ENCODE assay signal across 8 cellular contexts in the genomic region with DNA sequence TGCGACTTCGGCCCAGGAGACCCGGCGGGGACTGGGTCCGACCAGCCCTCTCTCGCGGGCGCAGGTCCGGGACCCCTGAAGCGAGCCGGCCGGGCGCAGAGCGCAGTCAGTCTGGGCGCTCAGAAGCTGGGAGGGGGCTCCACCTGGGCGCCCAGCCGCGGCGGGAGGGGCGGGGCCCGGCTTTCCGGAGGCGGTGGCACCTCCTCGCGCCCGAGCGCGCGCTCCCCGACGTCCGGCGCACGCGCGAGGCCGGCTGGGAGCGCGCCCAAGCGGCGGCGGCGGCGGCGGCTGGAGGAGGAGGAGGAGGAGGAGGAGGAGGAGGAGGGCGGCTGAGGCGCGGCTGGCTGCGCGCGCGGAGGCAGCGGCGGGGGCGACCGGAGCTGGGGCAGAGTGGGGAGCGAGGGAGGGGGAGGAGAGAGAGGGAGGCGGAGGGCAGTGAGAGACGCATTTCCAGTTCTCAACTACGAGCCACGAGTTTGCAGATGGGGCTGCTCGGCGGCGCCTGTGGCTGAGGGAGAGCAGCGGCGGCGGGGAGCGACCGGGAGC. TPM values are rescaled to one million over a fixed set of nuclear protein-coding genes. Genes with fewer than 3 reads are reported as not detected.
DNase-seq lines count a peak whose midpoint lies in the region; ATAC-seq, FAIRE-seq and TF ChIP-seq lines count a peak whose summit lies in the region.

A gene with protein sequence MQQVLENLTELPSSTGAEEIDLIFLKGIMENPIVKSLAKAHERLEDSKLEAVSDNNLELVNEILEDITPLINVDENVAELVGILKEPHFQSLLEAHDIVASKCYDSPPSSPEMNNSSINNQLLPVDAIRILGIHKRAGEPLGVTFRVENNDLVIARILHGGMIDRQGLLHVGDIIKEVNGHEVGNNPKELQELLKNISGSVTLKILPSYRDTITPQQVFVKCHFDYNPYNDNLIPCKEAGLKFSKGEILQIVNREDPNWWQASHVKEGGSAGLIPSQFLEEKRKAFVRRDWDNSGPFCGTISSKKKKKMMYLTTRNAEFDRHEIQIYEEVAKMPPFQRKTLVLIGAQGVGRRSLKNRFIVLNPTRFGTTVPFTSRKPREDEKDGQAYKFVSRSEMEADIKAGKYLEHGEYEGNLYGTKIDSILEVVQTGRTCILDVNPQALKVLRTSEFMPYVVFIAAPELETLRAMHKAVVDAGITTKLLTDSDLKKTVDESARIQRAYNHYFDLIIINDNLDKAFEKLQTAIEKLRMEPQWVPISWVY (plus strand): TSS at position 445 of the 546 bp plus-strand sequence. CDS start 50,216 bp downstream, outside the sequence.

- peak; percentile 42 for ATAC-seq in HG02852 (IDR thresholded peaks at IDR 0.05; ENCODE audit: unreplicated experiment)

- peak within 1 kb of the TSS; percentile 90 to 98 (median 96) for H3K4me3 Mint-ChIP-seq in immature natural killer cell

- peaks cover 0 to 48% (median 24%) of the 10 kb centered on the region in 6 donors for H3K4me1 ChIP-seq in spleen

- FAIRE-seq in bronchial epithelial cell (lab: Jason Lieb, UNC) = no peak

- no peak for TF ChIP-seq POLR2A in spleen (IDR thresholded peaks at IDR 0.05)

- no peaks in the 10 kb centered on the region for H3K36me3 Mint-ChIP-seq in immature natural killer cell

- H3K27me3 ChIP-seq in bronchial epithelial cell (ENCODE audit: control insufficient read depth, insufficient read depth, low read length) (peaks cover 5% of the 10 kb centered on the region), spleen (replicated peaks in 1 of 7) (peaks cover 0 to 34% (median 0%) of the 10 kb centered on the region in 7 donors)

- intact Hi-C loops in spleen (cut with DNase I; ENCODE audit: low total_unique reads) = no loop called here

- TF ChIP-seq CTCF in VCaP (conservative IDR thresholded peaks at IDR 0.05) = no peak
- no peak for TF ChIP-seq CTCF in bronchial epithelial cell (IDR thresholded peaks at IDR 0.05; ENCODE audit: insufficient read depth, low read length, severe bottlenecking)
- no peak for TF ChIP-seq CTCF in spleen (IDR thresholded peaks at IDR 0.05 in 8 of 11, conservative IDR thresholded peaks at IDR 0.05 in 3 of 11)

- H3K27ac Mint-ChIP-seq in immature natural killer cell = peak within 1 kb of the TSS; percentile 69 to 92 (median 87)

- H3K9me3 ChIP-seq in spleen = no peaks in the 10 kb centered on the region

- peaks cover 5 to 13% (median 8%) of the 10 kb centered on the region in 3 donors for H3K27me3 Mint-ChIP-seq in immature natural killer cell (ENCODE audit: low read depth in 3 of 3)

- peaks cover 0 to 2% (median 0%) of the 10 kb centered on the region in 6 donors for H3K9me3 Mint-ChIP-seq in immature natural killer cell

- 0 to 1% (median 1%) methylated on average over 29 to 69 of the region's 69 CpGs for WGBS in spleen, 5 donors

- DNase-seq in NCI-H1436 (lab: John Stamatoyannopoulos, UW) (peak; percentile 74), NCI-H1436 treated with DMSO at 0.1 percent for 48 hours (lab: John Stamatoyannopoulos, UW) (no peak), NCI-H1694 (lab: John Stamatoyannopoulos, UW) (peak; percentile 49), bronchial epithelial cell (ENCODE audit: low read depth) (peak; percentile 28), immature natural killer cell (peak; percentile 73 to 85 (median 77)), spleen (peak; percentile 96)

- H3K27ac ChIP-seq in VCaP (peak within 1 kb of the TSS; percentile 94), spleen (peak within 1 kb of the TSS; percentile 60 to 90 (median 76))

- peaks cover 21 to 30% of the 10 kb centered on the region in 2 donors for H3K4me1 Mint-ChIP-seq in immature natural killer cell

- H3K4me3 ChIP-seq in bronchial epithelial cell (ENCODE audit: low read depth, low read length) (peak within 1 kb of the TSS; percentile 83), spleen (peak within 1 kb of the TSS; percentile 64 to 88 (median 71))

- H3K36me3 ChIP-seq in bronchial epithelial cell (ENCODE audit: control insufficient read depth, insufficient read depth, low read length) (no peaks in the 10 kb centered on the region), spleen (no peaks in the 10 kb centered on the region)

RNA-seq across cellular contexts. Expression of the gene that starts here (rescaled TPM):
- total RNA-seq in bronchial epithelial cell (14.8 and 24.5 TPM in 2 replicates), spleen (10 to 100 TPM in 4 of 7 donors, 1 to 10 TPM in 3; 7.8 to 28.8 (median 18.0) TPM)
- polyA plus RNA-seq in immature natural killer cell (10 to 100 TPM in 1 of 3 donors, 1 to 10 TPM in 2; 7.2 to 10.3 (median 7.3) TPM), spleen (1 to 10 TPM; 1.8 to 2.4 (median 1.9) TPM)
